In genomic region chr5:111278824-111279504, GRCh38 we compare ENCODE assay signal across 8 cellular contexts. TPM values are rescaled to one million over a fixed set of nuclear protein-coding genes. Genes with fewer than 3 reads are reported as not detected.
A peak's percentile ranks its signal among the peaks of the same experiment; 100 is the strongest.
DNase-seq lines count a peak whose midpoint lies in the region; ATAC-seq and TF ChIP-seq lines count a peak whose summit lies in the region.

No MANE protein-coding gene starts in this region.

- peak; percentile 63 to 85 for TF ChIP-seq CTCF in brain (conservative IDR thresholded peaks at IDR 0.05)

- peak; percentile 96 for ATAC-seq in GM21423 (IDR thresholded peaks at IDR 0.05; ENCODE audit: unreplicated experiment)

- peaks cover 37% of the 10 kb centered on the region for H3K4me1 Mint-ChIP-seq in brain

- H3K4me3 Mint-ChIP-seq in brain: no peak overlapping the region

- H3K36me3 Mint-ChIP-seq in brain: no peaks in the 10 kb centered on the region

- H3K9me3 Mint-ChIP-seq in brain: no peaks in the 10 kb centered on the region

- H3K27ac Mint-ChIP-seq in brain: peak overlapping the region in 4 of 5 experiments; percentile 68 to 87 (median 82)

- DNase-seq in EH (ENCODE audit: low read depth) (peak; percentile 36), HT1080 (ENCODE audit: low read depth) (peak; percentile 51), UCSD-AML1 (lab: John Stamatoyannopoulos, UW; ENCODE audit: unreplicated experiment) (peak; percentile 66), left kidney (ENCODE audit: low read depth, low spot score) (peak; percentile 71), dedifferentiated amniotic fluid mesenchymal stem cell (ENCODE audit: extremely low spot score) (no peak)
- DNase-seq in stimulated activated CD8-positive, alpha-beta memory T cell treated with anti-CD3 and anti-CD28 coated beads, Interleukin-12 subunit alpha, Interleukin-12 subunit beta, amount 100 ng/mL, for 24 hours (ENCODE audit: extremely low read depth): peak; percentile 40

- H3K27me3 Mint-ChIP-seq in brain: no peaks in the 10 kb centered on the region

RNA-seq across cellular contexts. Expression of gene CAMK4, which starts 54.8 kb away (rescaled TPM):
- total RNA-seq in HT1080 (2014; rRNA removed; shearing (Covaris generic)): 28.0 and 35.4 TPM in 2 replicates
- 11.8 and 12.5 TPM in 2 replicates for polyA plus RNA-seq in HT1080 (2015; cell fraction: cytosol; rRNA removed)
- 5.4 and 6.8 TPM in 2 replicates for polyA plus RNA-seq in HT1080 (2015; cell fraction: nucleus; rRNA removed)
- polyA plus RNA-seq in brain (ENCODE audit: insufficient read depth, low read depth, low replicate concordance): 6.9 TPM
